In genomic region chr10:107043461-107043860, GRCh38 we compare ENCODE assay signal across 1 cellular context.
TF ChIP-seq lines count a peak whose summit lies in the region.

No MANE protein-coding gene starts in this region.

TF ChIP-seq in H1, 55 proteins besides CTCF, POLR2A, EP300 and RAD21 (continued from another document):
- TF ChIP-seq RNF2 (IDR thresholded peaks at IDR 0.05; ENCODE audit: borderline replicate concordance, low read depth, low read length, missing control alignments, poor library complexity, severe bottlenecking), result no peak
- TF ChIP-seq CHD7 (IDR thresholded peaks at IDR 0.05; ENCODE audit: insufficient replicate concordance, low read length), result no peak
- no peak for TF ChIP-seq MAX (IDR thresholded peaks at IDR 0.05)
- no peak for TF ChIP-seq BRCA1 (IDR thresholded peaks at IDR 0.05; ENCODE audit: low read depth, low read length)
- no peak for TF ChIP-seq NRF1 (IDR thresholded peaks at IDR 0.05; ENCODE audit: low read depth, low read length)
- TF ChIP-seq RXRA (IDR thresholded peaks at IDR 0.05; ENCODE audit: insufficient read depth, low read depth, low read length), result no peak
- no peak for TF ChIP-seq SP4 (IDR thresholded peaks at IDR 0.05; ENCODE audit: low read length)
- TF ChIP-seq HDAC2 (IDR thresholded peaks at IDR 0.05; ENCODE audit: borderline replicate concordance in 1 of 2, low read depth in 2 of 2, low read length in 2 of 2), result no peak
- TF ChIP-seq SIN3A (conservative IDR thresholded peaks at IDR 0.05 in 1 of 2, IDR thresholded peaks at IDR 0.05 in 1 of 2; ENCODE audit: low read depth in 1 of 2, low read length in 2 of 2), result no peak
- TF ChIP-seq SP1 (IDR thresholded peaks at IDR 0.05; ENCODE audit: low read depth, low read length), result no peak
- no peak for TF ChIP-seq SRF (IDR thresholded peaks at IDR 0.05; ENCODE audit: low read depth, low read length)
